Comparison of ENCODE assay signal across 10 cellular contexts in genomic region chr11:8809605-8810272, GRCh38.
DNase-seq lines count a peak whose midpoint lies in the region; ATAC-seq and TF ChIP-seq lines count a peak whose summit lies in the region.
"Had no signal": no experiment of that assay in that cellular context is flagged by ENCODE, and none has a peak within 500 bp of the region (broad histone marks: within the 10 kb centered on the region; RNA-seq: fewer than 3 reads in every experiment).

No MANE protein-coding gene starts in this region.

- H3K79me2 ChIP-seq in osteoblast (ENCODE audit: insufficient read depth, low read length), result peaks cover 41% of the 10 kb centered on the region

- H3K36me3 ChIP-seq in BLaER1 (no peaks in the 10 kb centered on the region), SJCRH30 (peaks cover 2% of the 10 kb centered on the region; the same call in 1 of the 2 replicates), osteoblast (ENCODE audit: insufficient read depth, low read length) (peaks cover 4% of the 10 kb centered on the region)

- no peak overlapping the region for H3K9ac ChIP-seq in BLaER1

- H3K27me3 ChIP-seq in BLaER1, result peaks cover 13% of the 10 kb centered on the region
- no peaks in the 10 kb centered on the region for H3K27me3 ChIP-seq in SJCRH30
- no peaks in the 10 kb centered on the region for H3K27me3 ChIP-seq in osteoblast (ENCODE audit: insufficient read depth, low read length)

- H3K4me3 ChIP-seq in BLaER1 (no peak overlapping the region), SJCRH30 (peak overlapping the region; percentile 69), foreskin fibroblast (ENCODE audit: low read depth in 1 of 2, low read length in 2 of 2) (peak overlapping the region; percentile 55 to 69), osteoblast (ENCODE audit: insufficient read depth, low read length) (peak overlapping the region; percentile 74)

- peak overlapping the region; percentile 85 for H2AFZ ChIP-seq in osteoblast (ENCODE audit: low read length)

- no peak overlapping the region for H3K27ac ChIP-seq in BLaER1
- peak overlapping the region; percentile 92 for H3K27ac ChIP-seq in SJCRH30
- H3K27ac ChIP-seq in osteoblast (ENCODE audit: low read depth, low read length), result peak overlapping the region; percentile 86

- TF ChIP-seq CTCF in foreskin fibroblast (IDR thresholded peaks at IDR 0.05; ENCODE audit: low read depth, low read length), result no peak
- no peak for TF ChIP-seq CTCF in osteoblast (IDR thresholded peaks at IDR 0.05; ENCODE audit: extremely low read depth, low read depth, low read length)

- no peaks in the 10 kb centered on the region for H3K9me3 ChIP-seq in BLaER1
- no peaks in the 10 kb centered on the region for H3K9me3 ChIP-seq in SJCRH30 (replicated peaks)
- no peaks in the 10 kb centered on the region for H3K9me3 ChIP-seq in osteoblast (ENCODE audit: low read depth, low read length)

- H3K4me2 ChIP-seq in BLaER1, result peak overlapping the region; percentile 49; the same call in 1 of the 2 replicates
- H3K4me2 ChIP-seq in osteoblast (ENCODE audit: insufficient read depth, low read length), result peak overlapping the region; percentile 80

- no peaks in the 10 kb centered on the region for H4K20me1 ChIP-seq in BLaER1
- peaks cover 18% of the 10 kb centered on the region for H4K20me1 ChIP-seq in osteoblast (ENCODE audit: insufficient read depth, low read length)

- DNase-seq in SJCRH30, result peak; percentile 54 to 72
- peak in 1 of 2 donors; percentile 36 for DNase-seq in foreskin fibroblast
- DNase-seq in osteoblast (ENCODE audit: insufficient read length, low spot score, missing footprints), result no peak
- DNase-seq in T-helper 2 cell, result no peak
- no peak for DNase-seq in activated CD4-positive, CD25-positive, alpha-beta regulatory T cell (lab: John Stamatoyannopoulos, UW)
- no peak for DNase-seq in Ammon's horn (ENCODE audit: low spot score)
- DNase-seq: activated naive CD4-positive, alpha-beta T cell treated with anti-CD3 and anti-CD28 coated beads, Interleukin-2, amount 50 U/mL, for 16 hours had no signal

- no peak for ATAC-seq in HG02970 (IDR thresholded peaks at IDR 0.05; ENCODE audit: low FRiP score, unreplicated experiment)
- ATAC-seq: HCT116 had no signal

- H3K4me1 ChIP-seq in BLaER1 (peaks cover 30% of the 10 kb centered on the region), SJCRH30 (peaks cover 54% of the 10 kb centered on the region), osteoblast (ENCODE audit: insufficient read depth, low read length) (peaks cover 71% of the 10 kb centered on the region)

Comparison
In these comparisons a context has a peak if more than half of its experiments do, and no peak if none do; other contexts are left out.
1. DNase-seq: peak in SJCRH30 (2 of 2); none in osteoblast (single experiment), T-helper 2 cell (0 of 5), activated CD4-positive, CD25-positive, alpha-beta regulatory T cell (0 of 4) and Ammon's horn (single experiment).